ENCODE assay signal across 20 cellular contexts in genomic region chr4:181525641-181526040, GRCh38.
DNase-seq lines count a peak whose midpoint lies in the region; ATAC-seq and TF ChIP-seq lines count a peak whose summit lies in the region.
"Had no signal": no experiment of that assay in that cellular context is flagged by ENCODE, and none has a peak within 500 bp of the region (broad histone marks: within the 10 kb centered on the region; RNA-seq: fewer than 3 reads in every experiment).

No MANE protein-coding gene starts in this region.

- H3K36me3 ChIP-seq in upper lobe of left lung, result no peaks in the 10 kb centered on the region
- H3K36me3 ChIP-seq: breast epithelium, esophagus muscularis mucosa, heart left ventricle, MG63, neutrophil, right lobe of liver had no signal

- no peak for TF ChIP-seq EP300 in upper lobe of left lung (IDR thresholded peaks at IDR 0.05)

- no peaks in the 10 kb centered on the region for H3K9me3 ChIP-seq in upper lobe of left lung
- H3K9me3 ChIP-seq: breast epithelium, esophagus muscularis mucosa, heart left ventricle, MG63, neutrophil, right lobe of liver had no signal

- no peaks in the 10 kb centered on the region for H3K27me3 ChIP-seq in upper lobe of left lung
- H3K27me3 ChIP-seq: MG63, neutrophil had no signal

- TF ChIP-seq POLR2A in upper lobe of left lung (IDR thresholded peaks at IDR 0.05), result no peak

- DNase-seq in DMS79 (lab: John Stamatoyannopoulos, UW), result peak; percentile 32
- DNase-seq in NCI-H1417 treated with DMSO at 0.1 percent for 48 hours (lab: John Stamatoyannopoulos, UW), result peak; percentile 68
- DNase-seq in NCI-H748 (lab: John Stamatoyannopoulos, UW; ENCODE audit: unreplicated experiment), result peak; percentile 88
- DNase-seq in left kidney (ENCODE audit: low read depth, low spot score), result peak; percentile 81
- no peak for DNase-seq in upper lobe of left lung
- no peak for DNase-seq in EL
- DNase-seq: activated CD4-positive, alpha-beta memory T cell treated with anti-CD3 and anti-CD28 coated beads, Interleukin-2, amount 10 ng/mL, durations not matched to agents 7 days and 5 days; activated naive CD8-positive, alpha-beta T cell treated with anti-CD3 and anti-CD28 coated beads, Interleukin-2, amount 10 ng/mL, durations not matched to agents 7 days and 5 days; activated T-cell treated with anti-CD3 and anti-CD28 coated beads, Interleukin-2, amount 50 U/mL, for 48 hours; heart left ventricle; mesenchymal stem cell; MG63; NCI-H82; right lobe of liver had no signal

- TF ChIP-seq CTCF in upper lobe of left lung (IDR thresholded peaks at IDR 0.05), result no peak

- no peak overlapping the region for H3K27ac ChIP-seq in upper lobe of left lung
- H3K27ac ChIP-seq: breast epithelium, esophagus muscularis mucosa, heart left ventricle, neutrophil, right lobe of liver had no signal

- no peaks in the 10 kb centered on the region for H3K4me1 ChIP-seq in upper lobe of left lung
- H3K4me1 ChIP-seq: breast epithelium, esophagus muscularis mucosa, heart left ventricle, right lobe of liver had no signal

- no peak overlapping the region for H3K4me3 ChIP-seq in upper lobe of left lung
- H3K4me3 ChIP-seq: breast epithelium, esophagus muscularis mucosa, heart left ventricle, MG63, right lobe of liver had no signal

- ATAC-seq in GM19351 (IDR thresholded peaks at IDR 0.05; ENCODE audit: unreplicated experiment), result no peak
- ATAC-seq in upper lobe of left lung (ENCODE audit: low FRiP score in 2 of 2), result no peak
- no peak for ATAC-seq in HG02970 (IDR thresholded peaks at IDR 0.05; ENCODE audit: low FRiP score, unreplicated experiment)
- ATAC-seq: HCT116, heart left ventricle, right lobe of liver had no signal

- 24 to 29% methylated on average over 3 of the region's 3 CpGs for WGBS in upper lobe of left lung, 2 donors

Comparison
In these comparisons a context has a peak if more than half of its experiments do, and no peak if none do; other contexts are left out.
1. DNase-seq: peak in DMS79 (single experiment), NCI-H1417 treated with DMSO at 0.1 percent for 48 hours (single experiment), NCI-H748 (single experiment) and left kidney (single experiment); none in upper lobe of left lung (0 of 2) and EL (single experiment).